In the genomic region with DNA sequence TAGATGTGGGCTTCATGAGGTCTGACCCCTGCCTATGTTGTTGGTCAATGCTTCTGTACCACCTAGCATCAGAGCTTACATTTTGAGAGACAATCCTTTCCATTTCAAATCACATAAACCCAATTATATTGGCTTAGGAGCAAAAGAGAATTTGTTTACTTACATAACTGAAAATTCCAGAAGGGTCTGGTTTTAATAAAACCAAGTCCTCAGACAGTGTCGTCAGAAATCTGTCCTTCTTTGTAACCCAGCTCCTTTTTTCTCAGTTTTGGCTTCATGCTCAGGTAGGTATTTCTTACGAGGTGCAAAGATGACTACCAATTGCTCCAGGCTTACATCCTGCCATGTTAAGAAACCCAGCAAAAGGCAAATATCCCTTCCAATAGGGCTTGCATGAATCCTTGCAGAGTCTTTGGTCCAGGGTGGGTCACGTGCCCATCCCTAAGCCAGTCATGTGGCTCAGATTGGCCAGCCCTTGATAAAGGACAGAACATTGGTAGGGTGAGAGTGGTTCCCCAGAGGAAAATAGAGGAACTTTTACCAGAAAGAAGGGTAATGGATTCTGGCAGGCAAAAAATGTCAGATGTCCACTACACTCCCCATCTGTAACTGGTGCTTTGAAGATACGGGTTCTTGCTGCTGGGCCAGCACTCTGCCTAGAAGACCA, we compare ENCODE assay signal across 24 cellular contexts. TPM values are rescaled to one million over a fixed set of nuclear protein-coding genes. Genes with fewer than 3 reads are reported as not detected.
A peak's percentile ranks its signal among the peaks of the same experiment; 100 is the strongest.
DNase-seq lines count a peak whose midpoint lies in the region; ATAC-seq, FAIRE-seq and TF ChIP-seq lines count a peak whose summit lies in the region.
"Had no signal": no experiment of that assay in that cellular context is flagged by ENCODE, and none has a peak within 500 bp of the region (broad histone marks: within the 10 kb centered on the region; RNA-seq: fewer than 3 reads in every experiment).

No MANE protein-coding gene starts in this region.

- no peak overlapping the region for H2AK9ac ChIP-seq in IMR-90 (replicated peaks; ENCODE audit: low read depth, low read length, poor library complexity)

- H3K23ac ChIP-seq in IMR-90 (ENCODE audit: low read depth, low read length) = peak overlapping the region; percentile 34; the same call in 1 of the 2 replicates

- in situ Hi-C loops in IMR-90 (cut with MboI; ENCODE audit: low sequenced_read_pairs) = no loop called here
- in situ Hi-C loops in K562 (cut with MboI) = no loop called here

- peaks cover 25 to 69% of the 10 kb centered on the region in 2 experiments for H3K79me1 ChIP-seq in IMR-90 (ENCODE audit: low read depth in 1 of 2, low read length in 2 of 2)

- no peak for TF ChIP-seq POLR2A in IMR-90 (IDR thresholded peaks at IDR 0.05; ENCODE audit: low read depth, low read length)
- no peak for TF ChIP-seq POLR2A in K562 (conservative IDR thresholded peaks at IDR 0.05)
- TF ChIP-seq POLR2A in upper lobe of left lung (IDR thresholded peaks at IDR 0.05) = no peak
- TF ChIP-seq POLR2A in ovary (IDR thresholded peaks at IDR 0.05) = no peak

- BruUV-seq in IMR-90 (replicated peaks; lab: Mats Ljungman, UMichigan) = no TSS peak
- BruUV-seq in K562 (replicated peaks; lab: Mats Ljungman, UMichigan) = no TSS peak

- H4K20me1 ChIP-seq in IMR-90 (ENCODE audit: insufficient read depth, low read length) (peaks cover 4% of the 10 kb centered on the region; the same call in 1 of the 2 replicates), K562 (replicated peaks; ENCODE audit: control insufficient read depth, insufficient read depth, low read length) (no peaks in the 10 kb centered on the region; the same call in 1 of the 2 replicates)
- H4K20me1 ChIP-seq: BLaER1 had no signal

- POLR2A ChIA-PET in IMR-90 (lab: Charles Lee; ENCODE audit: unreplicated experiment) (no interaction called here), K562 (lab: Yijun Ruan, JAX) (interaction anchor here (0.6 to 1.0 kb wide), 3 partner anchors 15 to 335 kb away, joined by 3 to 4 read pairs (median 3); no protein-coding TSS in a partner anchor)

- H3K4me3 Mint-ChIP-seq in type B pancreatic cell = no peak overlapping the region
- H3K4me3 Mint-ChIP-seq: CD4-positive, alpha-beta T cell; H9; HFFc6 had no signal

- intact Hi-C loops in IMR-90 (cut with micrococcal nuclease) (no loop called here), K562 (cut with micrococcal nuclease) (no loop called here), ovary (cut with DNase I) (no loop called here)

- no peak overlapping the region for H2BK20ac ChIP-seq in IMR-90 (ENCODE audit: low read depth, low read length)

- no peak overlapping the region for H4K91ac ChIP-seq in IMR-90 (ENCODE audit: insufficient read depth, low read depth, low read length)

- no peaks in the 10 kb centered on the region for H3K79me2 ChIP-seq in K562 (ENCODE audit: control insufficient read depth, insufficient read depth, low read length)

- DNase-seq in IMR-90 = no peak
- DNase-seq in K562 (ENCODE audit: extremely low read depth in 1 of 4, low spot score in 3 of 4) = peak in 1 of 4 experiments; percentile 33
- DNase-seq in fibroblast of peridontal ligament (ENCODE audit: extremely low read depth) = peak; percentile 50
- DNase-seq in type B pancreatic cell (ENCODE audit: extremely low spot score, unreplicated experiment) = no peak
- DNase-seq in upper lobe of left lung = no peak
- no peak for DNase-seq in ovary
- DNase-seq in T1000 (lab: John Stamatoyannopoulos, UW) = no peak
- DNase-seq: CD4-positive, alpha-beta T cell; COR-L47; DMS 273 treated with DMSO at 0.1 percent for 48 hours; DND-41; GM23248; H9; HFFc6; KG1; NCI-H1092; NCI-H1436; NCI-H2081; NCI-H2171; NCI-H526; SJCRH30 had no signal

- peak overlapping the region; percentile 52; the same call in 1 of the 2 replicates for H2AK5ac ChIP-seq in IMR-90 (ENCODE audit: low read depth, low read length)

- H3K4me2 ChIP-seq in IMR-90 (ENCODE audit: low read depth, low read length) = no peak overlapping the region
- no peak overlapping the region for H3K4me2 ChIP-seq in K562 (ENCODE audit: insufficient read depth, low read length)
- H3K4me2 ChIP-seq: BLaER1 had no signal

- peak overlapping the region; percentile 82 for H3K27ac Mint-ChIP-seq in type B pancreatic cell
- H3K27ac Mint-ChIP-seq: CD4-positive, alpha-beta T cell; HFFc6 had no signal

- peaks cover 13% of the 10 kb centered on the region for H3K9me3 Mint-ChIP-seq in type B pancreatic cell
- H3K9me3 Mint-ChIP-seq: CD4-positive, alpha-beta T cell; H9; HFFc6 had no signal

- H3K27ac ChIP-seq in IMR-90 (ENCODE audit: insufficient read depth, low read length) (no peak overlapping the region), K562 (ENCODE audit: extremely low read depth, low read depth, low read length) (no peak overlapping the region), upper lobe of left lung (peak overlapping the region in 2 of 4 donors; percentile 24 to 54), ovary (no peak overlapping the region)
- H3K27ac ChIP-seq: BLaER1, GM23248, SJCRH30 had no signal

- H2BK5ac ChIP-seq in IMR-90 (ENCODE audit: low read depth, low read length, poor library complexity, severe bottlenecking) = no peak overlapping the region

- H4K5ac ChIP-seq in IMR-90 (ENCODE audit: low read depth, low read length) = no peak overlapping the region

- TF ChIP-seq EP300 in K562 (IDR thresholded peaks at IDR 0.05; ENCODE audit: low read length) = no peak
- TF ChIP-seq EP300 in upper lobe of left lung (IDR thresholded peaks at IDR 0.05) = no peak
- TF ChIP-seq EP300 in ovary (IDR thresholded peaks at IDR 0.05) = no peak

- H3K4ac ChIP-seq in IMR-90 (ENCODE audit: low read depth, low read length) = no peak overlapping the region

- H3K9me1 ChIP-seq in IMR-90 (ENCODE audit: insufficient read depth, low read length) (peaks cover 22% of the 10 kb centered on the region), K562 (ENCODE audit: control insufficient read depth, insufficient read depth, low read length) (peaks cover 3% of the 10 kb centered on the region)

- H3K4me1 ChIP-seq in IMR-90 (ENCODE audit: control insufficient read depth, insufficient read depth, low read length) (peaks cover 18% of the 10 kb centered on the region), K562 (replicated peaks in 1 of 2; ENCODE audit: control insufficient read depth in 2 of 2, insufficient read depth in 2 of 2, low read length in 2 of 2) (peaks cover 0 to 6% of the 10 kb centered on the region in 2 experiments; a peak in 2 of 5 replicates), upper lobe of left lung (peaks cover 66 to 82% (median 72%) of the 10 kb centered on the region in 4 donors), ovary (ENCODE audit: insufficient read depth) (peaks cover 33% of the 10 kb centered on the region)

- no peak overlapping the region for H4K8ac ChIP-seq in IMR-90 (ENCODE audit: low read depth in 2 of 2, low read length in 2 of 2)

- no peak overlapping the region for H3K56ac ChIP-seq in IMR-90 (ENCODE audit: extremely low read depth, insufficient read depth, low read length)

- ATAC-seq in IMR-90 (ENCODE audit: low read depth) (no peak), K562 (peak; percentile 67), upper lobe of left lung (ENCODE audit: low FRiP score in 2 of 2) (no peak)
- ATAC-seq: GM12878 had no signal

- no peaks in the 10 kb centered on the region for H3K27me3 ChIP-seq in IMR-90 (ENCODE audit: control insufficient read depth, insufficient read depth, low read length)
- H3K27me3 ChIP-seq in K562 (ENCODE audit: control insufficient read depth in 2 of 2, insufficient read depth in 2 of 2, low read length in 2 of 2) = peaks cover 2 to 5% of the 10 kb centered on the region in 2 experiments; a peak in 4 of 5 replicates
- H3K27me3 ChIP-seq in upper lobe of left lung = no peaks in the 10 kb centered on the region
- H3K27me3 ChIP-seq in ovary = no peaks in the 10 kb centered on the region
- H3K27me3 ChIP-seq: BLaER1, SJCRH30 had no signal

- CTCF ChIA-PET in IMR-90 (lab: Yijun Ruan, JAX) = no interaction called here
- CTCF ChIA-PET in K562 (lab: Yijun Ruan, JAX; ENCODE audit: low intra/inter-chr PET ratio) = no interaction called here

- TF ChIP-seq RAD21 in IMR-90 (IDR thresholded peaks at IDR 0.05; ENCODE audit: low read length) (no peak), K562 (CRISPR knock-in tag; conservative IDR thresholded peaks at IDR 0.05 in 1 of 2, IDR thresholded peaks at IDR 0.05 in 1 of 2) (no peak)

- H3K4me3 ChIP-seq in IMR-90 (ENCODE audit: insufficient read depth, low read depth, low read length) (no peak overlapping the region), K562 (no peak overlapping the region), upper lobe of left lung (no peak overlapping the region), ovary (no peak overlapping the region)
- H3K4me3 ChIP-seq: BLaER1, GM12878, GM23248, SJCRH30 had no signal

- H3K4me1 Mint-ChIP-seq in type B pancreatic cell (ENCODE audit: unreplicated experiment) = peaks cover 78% of the 10 kb centered on the region

- no peaks in the 10 kb centered on the region for H3K27me3 Mint-ChIP-seq in type B pancreatic cell
- H3K27me3 Mint-ChIP-seq: CD4-positive, alpha-beta T cell had no signal

- no CpG with 5 or more reads among the region's 4 CpGs for WGBS in IMR-90 (ENCODE audit: extremely low coverage in 2 of 2, insufficient read length in 1 of 2), 2 experiments
- 26% methylated on average over 4 of the region's 4 CpGs for WGBS in K562 (ENCODE audit: insufficient coverage, low coverage, missing lambda C conversion rate)
- WGBS in upper lobe of left lung, 2 donors = 87 to 88% methylated on average over 3 to 4 of the region's 4 CpGs
- 85 to 90% (median 90%) methylated on average over 4 of the region's 4 CpGs for WGBS in ovary, 3 donors

- dilution Hi-C loops in IMR-90 (cut with HindIII; ENCODE audit: low sequenced_read_pairs, unreplicated experiment) = no loop called here

- TF ChIP-seq CTCF in IMR-90 (conservative IDR thresholded peaks at IDR 0.05; ENCODE audit: low read depth, low read length) (no peak), K562 (IDR thresholded peaks at IDR 0.05 in 2 of 3, conservative IDR thresholded peaks at IDR 0.05 in 1 of 3; ENCODE audit: insufficient read depth in 2 of 3, low read depth in 1 of 3, low read length in 3 of 3) (no peak), type B pancreatic cell (conservative IDR thresholded peaks at IDR 0.05) (no peak), upper lobe of left lung (IDR thresholded peaks at IDR 0.05) (no peak), ovary (IDR thresholded peaks at IDR 0.05) (no peak)

- no peak overlapping the region for H3K18ac ChIP-seq in IMR-90 (ENCODE audit: low read depth, low read length)

- H2BK15ac ChIP-seq in IMR-90 (ENCODE audit: low read depth, low read length) = no peak overlapping the region; the same call in 2 of the 3 replicates

- H3K36me3 ChIP-seq in IMR-90 (ENCODE audit: control insufficient read depth, insufficient read depth, low read length) (no peaks in the 10 kb centered on the region), K562 (ENCODE audit: control insufficient read depth, insufficient read depth, low read length) (no peaks in the 10 kb centered on the region), upper lobe of left lung (no peaks in the 10 kb centered on the region), ovary (no peaks in the 10 kb centered on the region)
- H3K36me3 ChIP-seq: BLaER1, SJCRH30 had no signal

- no peaks in the 10 kb centered on the region for H3K9me3 ChIP-seq in IMR-90 (ENCODE audit: control insufficient read depth, insufficient read depth, low read length)
- no peaks in the 10 kb centered on the region for H3K9me3 ChIP-seq in K562 (replicated peaks; ENCODE audit: control insufficient read depth, insufficient read depth, low read depth, low read length)
- no peaks in the 10 kb centered on the region for H3K9me3 ChIP-seq in upper lobe of left lung
- H3K9me3 ChIP-seq in ovary = no peaks in the 10 kb centered on the region
- H3K9me3 ChIP-seq: BLaER1, SJCRH30 had no signal

- no peak overlapping the region for H3K14ac ChIP-seq in IMR-90 (replicated peaks; ENCODE audit: low read depth, low read length)

- H2BK120ac ChIP-seq in IMR-90 (ENCODE audit: low read depth, low read length) = no peak overlapping the region; the same call in 1 of the 2 replicates

- FAIRE-seq in K562 (lab: Jason Lieb, UNC) = no peak
- FAIRE-seq: GM12878, RCC 7860 had no signal

- H3K36me3 Mint-ChIP-seq in type B pancreatic cell = peaks cover 12% of the 10 kb centered on the region

- H2AFZ ChIP-seq in IMR-90 (replicated peaks; ENCODE audit: low read length, poor library complexity) (no peak overlapping the region), K562 (ENCODE audit: low read depth, low read length) (no peak overlapping the region)
- H2AFZ ChIP-seq: GM23248 had no signal

- H3K9ac ChIP-seq in IMR-90 (ENCODE audit: low read depth, low read length) = no peak overlapping the region
- H3K9ac ChIP-seq in K562 (ENCODE audit: insufficient read depth in 1 of 2, low read depth in 2 of 2, low read length in 2 of 2) = no peak overlapping the region
- H3K9ac ChIP-seq: BLaER1, GM23248 had no signal

RNA-seq across cellular contexts. Expression of a gene that starts 50.2 kb away (rescaled TPM):
- total RNA-seq in IMR-90 (2012; rRNA removed) (2.3 and 2.5 TPM in 2 replicates), K562 (2014; rRNA removed) (12.6 and 17.4 TPM in 2 replicates), K562 (2014; rRNA removed; fragmentation: Illumina TruSeq; extraction: Trizol) (3.3 and 4.3 TPM in 2 replicates), K562 (2015; rRNA removed; fragmentation: Illumina TruSeq; extraction: Trizol) (8.8 and 9.2 TPM in 2 replicates), K562 (2021) (12.4 and 13.4 TPM in 2 replicates), type B pancreatic cell (ENCODE audit: low replicate concordance) (14.2 and 16.9 TPM in 2 replicates), upper lobe of left lung (10 to 100 TPM in 5 of 6 donors, 1 to 10 TPM in 1; 5.6 to 41.9 (median 19.0) TPM), ovary (10 to 100 TPM in 2 of 7 donors, 1 to 10 TPM in 5; 5.2 to 13.2 (median 8.8) TPM)
- polyA plus RNA-seq in IMR-90 (2012; rRNA removed) (4.5 and 4.7 TPM in 2 replicates), K562 (2011; rRNA removed) (7.7 and 10.6 TPM in 2 replicates), K562 (2014; fragmentation: Illumina TruSeq; extraction: Trizol) (8.7 and 9.8 TPM in 2 replicates), K562 (2014; fragmentation: Nextera tagmentation; extraction: Ambion mirVana) (under 1 TPM; 0.11 to 0.49 TPM), K562 (2014; rRNA removed) (16.0 and 18.1 TPM in 2 replicates), ovary (10 to 100 TPM in 1 of 2 donors, 1 to 10 TPM in 1; 4.8 to 12.3 TPM)
- polyA plus RNA-seq in IMR-90 (2012; cell fraction: cytosol; rRNA removed) = 1.3 and 3.7 TPM in 2 replicates
- 15.6 and 35.8 TPM in 2 replicates for polyA plus RNA-seq in IMR-90 (2012; cell fraction: nucleus; rRNA removed; ENCODE audit: low replicate concordance)
- 21.1 and 67.2 TPM in 2 replicates for total RNA-seq in K562 (2011; cell fraction: chromatin; rRNA removed; ENCODE audit: low replicate concordance)
- 38.7 and 48.8 TPM in 2 replicates for total RNA-seq in K562 (2011; cell fraction: nucleolus; rRNA removed)
- total RNA-seq in K562 (2011; cell fraction: nucleoplasm; rRNA removed) = 25.6 and 29.8 TPM in 2 replicates
- 9.8 and 17.0 TPM in 2 replicates for polyA plus RNA-seq in K562 (2011; cell fraction: cytosol; rRNA removed)
- 51.3 and 85.1 TPM in 2 replicates for polyA plus RNA-seq in K562 (2011; cell fraction: nucleus; rRNA removed)
- polyA plus RNA-seq in K562 (2012) = 10.0 and 15.4 TPM in 2 replicates
- polyA minus RNA-seq in K562 (2011; rRNA and poly(A)+ RNA removed) = 10.8 and 11.9 TPM in 2 replicates
- 2.6 and 4.9 TPM in 2 replicates for polyA minus RNA-seq in K562 (2011; cell fraction: cytosol; rRNA and poly(A)+ RNA removed)
- 32.0 and 33.5 TPM in 2 replicates for polyA minus RNA-seq in K562 (2011; cell fraction: nucleus; rRNA and poly(A)+ RNA removed)
